Comparison of ENCODE assay signal across 8 cellular contexts in the genomic region with DNA sequence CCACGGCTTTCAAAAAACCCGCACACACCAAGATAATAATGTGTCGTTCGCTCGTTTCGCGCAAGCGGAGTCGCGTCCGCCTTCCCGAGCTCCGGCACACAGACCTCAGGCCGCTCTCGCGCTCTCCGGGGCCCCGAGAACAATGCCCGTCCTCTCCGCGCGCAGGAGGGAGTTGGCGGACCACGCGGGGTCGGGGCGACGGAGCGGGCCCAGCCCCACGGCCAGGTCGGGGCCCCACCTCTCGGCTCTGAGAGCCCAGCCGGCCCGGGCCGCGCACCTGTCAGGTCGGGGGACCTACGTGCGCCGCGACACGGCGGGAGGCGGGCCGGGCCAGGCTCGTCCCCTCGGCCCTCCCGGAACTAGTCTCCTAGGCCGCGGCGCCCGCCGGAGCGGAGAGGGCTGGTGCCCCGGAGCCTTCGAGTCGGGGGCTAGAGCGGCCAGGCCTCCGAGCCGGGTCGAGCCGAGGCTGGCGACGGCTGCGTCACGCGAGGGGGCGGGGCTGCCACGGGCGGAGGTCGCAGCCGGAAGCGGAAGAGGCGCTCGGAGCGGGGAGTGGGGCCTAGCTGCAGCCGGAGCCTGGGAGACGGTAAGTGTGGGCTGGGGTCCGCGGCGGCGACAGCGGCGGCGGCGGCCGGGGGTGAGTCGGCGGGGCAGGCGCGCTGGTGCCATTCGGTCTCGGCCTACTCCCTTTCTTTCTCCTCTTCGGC. TPM values are rescaled to one million over a fixed set of nuclear protein-coding genes. Genes with fewer than 3 reads are reported as not detected.
DNase-seq lines count a peak whose midpoint lies in the region; ATAC-seq and TF ChIP-seq lines count a peak whose summit lies in the region.

CLK3 (plus strand) TSS at position 524 of the 707 bp plus-strand sequence. CDS start 3,361 bp downstream, outside the sequence.

- no peaks in the 10 kb centered on the region for H3K9me3 Mint-ChIP-seq in activated CD4-positive, alpha-beta memory T cell treated with anti-CD3 and anti-CD28 coated beads for 36 hours

- POLR2A ChIA-PET in activated CD4-positive, alpha-beta memory T cell treated with anti-CD3 and anti-CD28 coated beads for 36 hours (lab: Charles Lee): interaction anchor here (0.7 to 4.9 kb wide), 12 partner anchors 11 to 241 kb away, joined by 3 to 33 read pairs (median 4); partner anchors contain the start of genes ARID3B, CYP1A1, UBL7 and ULK3

- peak within 1 kb of the TSS; percentile 91 for H3K4me3 Mint-ChIP-seq in activated CD4-positive, alpha-beta memory T cell treated with anti-CD3 and anti-CD28 coated beads for 36 hours

- intact Hi-C loops in activated CD4-positive, alpha-beta memory T cell treated with anti-CD3 and anti-CD28 coated beads for 36 hours (cut with micrococcal nuclease): loop anchor here (2.0 kb wide), 3 partner anchors 155 to 835 kb away; partner anchors contain the start of genes SIN3A and UBL7
- intact Hi-C loops in dorsolateral prefrontal cortex (cut with DNase I) (loop anchor here (1.0 to 5.0 kb wide), 6 partner anchors 17 to 623 kb away; partner anchors contain the start of genes ARID3B (in 2 of the 2), UBL7 (in 2 of the 2), PML (in 1 of the 2) and STOML1 (in 1 of the 2)), lower leg skin (cut with DNase I; ENCODE audit: low total_unique reads) (loop anchor here (2.0 kb wide), 1 partner anchor 49 kb away; no protein-coding TSS in a partner anchor)

- H3K36me3 Mint-ChIP-seq in activated CD4-positive, alpha-beta memory T cell treated with anti-CD3 and anti-CD28 coated beads for 36 hours: peaks cover 9% of the 10 kb centered on the region

- peak; percentile 77 for ATAC-seq in GM19438 (IDR thresholded peaks at IDR 0.05; ENCODE audit: low read depth, unreplicated experiment)
- peak; percentile 59 for ATAC-seq in HG03571 (IDR thresholded peaks at IDR 0.05; ENCODE audit: unreplicated experiment)

- H3K4me3 ChIP-seq in dorsolateral prefrontal cortex: peak within 1 kb of the TSS; percentile 65 to 100 (median 98)
- peak within 1 kb of the TSS; percentile 96 for H3K4me3 ChIP-seq in lower leg skin (ENCODE audit: low read depth, poor library complexity, severe bottlenecking)

- no peaks in the 10 kb centered on the region for H3K27me3 Mint-ChIP-seq in activated CD4-positive, alpha-beta memory T cell treated with anti-CD3 and anti-CD28 coated beads for 36 hours

- WGBS in lower leg skin, 2 donors: 0 to 1% methylated on average over 32 to 45 of the region's 94 CpGs

- peak within 1 kb of the TSS; percentile 94 for H3K27ac Mint-ChIP-seq in activated CD4-positive, alpha-beta memory T cell treated with anti-CD3 and anti-CD28 coated beads for 36 hours

- DNase-seq in CD1c-positive myeloid dendritic cell (ENCODE audit: extremely low spot score): peak; percentile 97
- peak; percentile 89 for DNase-seq in NCI-H82 treated with DMSO at 0.1 percent for 48 hours (lab: John Stamatoyannopoulos, UW; ENCODE audit: unreplicated experiment)
- DNase-seq in activated CD4-positive, alpha-beta memory T cell treated with anti-CD3 and anti-CD28 coated beads for 36 hours: peak; percentile 97
- DNase-seq in dorsolateral prefrontal cortex: peak; percentile 80 to 99 (median 94)
- peak; percentile 91 to 99 for DNase-seq in lower leg skin (ENCODE audit: low spot score in 2 of 2)
- peak; percentile 96 to 98 for DNase-seq in stimulated activated CD4-positive, alpha-beta T cell treated with anti-CD3 and anti-CD28 coated beads, Interleukin-4, amount 100 ng/mL, for 48 hours (ENCODE audit: low read depth in 2 of 2)

- peaks cover 33% of the 10 kb centered on the region for H3K4me1 Mint-ChIP-seq in activated CD4-positive, alpha-beta memory T cell treated with anti-CD3 and anti-CD28 coated beads for 36 hours (ENCODE audit: low read depth)

- no peaks in the 10 kb centered on the region for H3K27me3 ChIP-seq in dorsolateral prefrontal cortex

- peak within 1 kb of the TSS; percentile 62 to 99 (median 96) for H3K27ac ChIP-seq in dorsolateral prefrontal cortex

- TF ChIP-seq POLR2A in lower leg skin (IDR thresholded peaks at IDR 0.05): peak in 1 of 2 donors; percentile 36

- CTCF ChIA-PET in activated CD4-positive, alpha-beta memory T cell treated with anti-CD3 and anti-CD28 coated beads for 36 hours (lab: Charles Lee): interaction anchor here (1.1 to 15.5 kb wide), 6 partner anchors 18 to 243 kb away, joined by 4 to 214 read pairs (median 8); partner anchors contain the start of gene CSK

- TF ChIP-seq CTCF in dorsolateral prefrontal cortex (IDR thresholded peaks at IDR 0.05 in 54 of 56, conservative IDR thresholded peaks at IDR 0.05 in 2 of 56; ENCODE audit: low read depth in 1 of 56, partially characterized antibody in 56 of 56) (peak in 30 of 56 donors; percentile 7 to 56 (median 22)), lower leg skin (IDR thresholded peaks at IDR 0.05) (no peak)

RNA-seq across cellular contexts. Expression of gene CLK3, which starts in this region (rescaled TPM):
- 100 to 1,000 TPM; 118 to 124 TPM for total RNA-seq in activated CD4-positive, alpha-beta memory T cell treated with anti-CD3 and anti-CD28 coated beads for 36 hours
- total RNA-seq in dorsolateral prefrontal cortex: 10 to 100 TPM; 41.9 to 96.5 (median 63.3) TPM
- 100 to 1,000 TPM in 2 of 4 donors, 10 to 100 TPM in 2; 96.7 to 230 (median 117) TPM for total RNA-seq in lower leg skin

Comparison
In these comparisons a context has a peak if more than half of its experiments do, and no peak if none do; other contexts are left out.
1. Peak in every context shown above with its lines: DNase-seq, ATAC-seq, H3K4me3 ChIP-seq and H3K27ac ChIP-seq.
2. CTCF ChIP-seq: peak in dorsolateral prefrontal cortex (30 of 56); none in lower leg skin (0 of 3).